Comparison of ENCODE assay signal across 25 cellular contexts in the genomic region with DNA sequence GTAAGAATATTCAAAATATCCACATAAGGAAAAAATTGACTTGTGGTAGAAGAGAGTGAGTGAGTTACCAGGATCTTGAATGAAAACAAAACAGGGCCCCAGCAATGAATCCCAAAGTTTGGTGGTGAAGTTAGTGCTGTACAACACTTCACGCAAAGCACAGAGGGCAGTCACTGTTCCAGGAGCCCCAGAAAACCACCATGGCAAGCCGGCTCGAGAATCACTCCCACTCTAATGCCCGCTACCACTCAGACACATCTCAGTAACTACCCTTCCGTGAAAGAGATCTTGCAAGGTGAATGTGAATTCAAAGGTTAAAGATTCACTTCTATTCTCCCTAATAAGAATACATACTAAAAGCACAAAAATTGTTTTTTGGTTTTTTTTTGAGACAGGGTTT.
"Had no signal": no experiment of that assay in that cellular context is flagged by ENCODE, and none has a peak within 500 bp of the region (broad histone marks: within the 10 kb centered on the region; RNA-seq: fewer than 3 reads in every experiment).

No MANE protein-coding gene starts in this region.

- H3K9ac ChIP-seq: SK-N-SH had no signal

- H3K36me3 Mint-ChIP-seq: activated naive CD8-positive, alpha-beta T cell; WTC11 had no signal

- H3K36me3 ChIP-seq: brain microvascular endothelial cell, cardiac muscle cell, Peyer's patch, SJCRH30 had no signal

- H3K27ac ChIP-seq: brain microvascular endothelial cell, cardiac muscle cell, Peyer's patch, SJCRH30 had no signal

- H3K4me3 Mint-ChIP-seq: activated CD8-positive, alpha-beta T cell treated with anti-CD3 and anti-CD28 coated beads, Interleukin-2, amount 10 ng/mL, durations not matched to agents 7 days and 5 days; activated naive CD8-positive, alpha-beta T cell; WTC11 had no signal

- H3K4me3 ChIP-seq: cardiac muscle cell, Peyer's patch, SJCRH30 had no signal

- ATAC-seq: activated CD8-positive, alpha-beta T cell treated with anti-CD3 and anti-CD28 coated beads, Interleukin-2, amount 10 ng/mL, durations not matched to agents 7 days and 5 days; WTC11 had no signal

- H3K4me1 ChIP-seq: Peyer's patch, SJCRH30 had no signal

- H3K9me3 Mint-ChIP-seq: WTC11 had no signal

- DNase-seq: activated CD4-positive, alpha-beta T cell treated with anti-CD3 and anti-CD28 coated beads for 48 hours; activated CD4-positive, alpha-beta T cell treated with anti-CD3 and anti-CD28 coated beads, Interleukin-2, amount 50 U/mL, for 4 hours; activated CD4-positive, CD25-positive, alpha-beta regulatory T cell treated with anti-CD3 and anti-CD28 coated beads, Interleukin-2, amount 50 U/mL, for 72 hours; activated CD8-positive, alpha-beta memory T cell treated with anti-CD3 and anti-CD28 coated beads, Interleukin-2, amount 50 U/mL, for 48 hours; activated CD8-positive, alpha-beta T cell treated with anti-CD3 and anti-CD28 coated beads, Interleukin-2, amount 10 ng/mL, durations not matched to agents 7 days and 5 days; activated effector memory CD4-positive, alpha-beta T cell treated with Interleukin-2 at 50 U/mL for 16 hours; activated naive CD4-positive, alpha-beta T cell; activated T-cell treated with anti-CD3 and anti-CD28 coated beads, Interleukin-2, amount 50 U/mL, for 1 hour; amygdala; brain microvascular endothelial cell; KG1; NCI-H1048; NCI-H146; NCI-H187 treated with DMSO at 0.1 percent for 48 hours; NCI-H2081 treated with DMSO at 0.1 percent for 48 hours; NCI-H446; NCI-H524; Right ventricle myocardium superior; SJCRH30; SK-N-SH; T-helper 9 cell had no signal

- H3K27me3 Mint-ChIP-seq: activated naive CD8-positive, alpha-beta T cell had no signal

- H3K4me1 Mint-ChIP-seq: WTC11 had no signal

- H3K27ac Mint-ChIP-seq: activated CD8-positive, alpha-beta T cell treated with anti-CD3 and anti-CD28 coated beads, Interleukin-2, amount 10 ng/mL, durations not matched to agents 7 days and 5 days; activated naive CD8-positive, alpha-beta T cell; WTC11 had no signal

- H3K9me3 ChIP-seq: Peyer's patch, SJCRH30, SK-N-SH had no signal

- H3K27me3 ChIP-seq: brain microvascular endothelial cell, cardiac muscle cell, Peyer's patch, SJCRH30 had no signal
